ENCODE assay signal across 2 cellular contexts in the genomic region with DNA sequence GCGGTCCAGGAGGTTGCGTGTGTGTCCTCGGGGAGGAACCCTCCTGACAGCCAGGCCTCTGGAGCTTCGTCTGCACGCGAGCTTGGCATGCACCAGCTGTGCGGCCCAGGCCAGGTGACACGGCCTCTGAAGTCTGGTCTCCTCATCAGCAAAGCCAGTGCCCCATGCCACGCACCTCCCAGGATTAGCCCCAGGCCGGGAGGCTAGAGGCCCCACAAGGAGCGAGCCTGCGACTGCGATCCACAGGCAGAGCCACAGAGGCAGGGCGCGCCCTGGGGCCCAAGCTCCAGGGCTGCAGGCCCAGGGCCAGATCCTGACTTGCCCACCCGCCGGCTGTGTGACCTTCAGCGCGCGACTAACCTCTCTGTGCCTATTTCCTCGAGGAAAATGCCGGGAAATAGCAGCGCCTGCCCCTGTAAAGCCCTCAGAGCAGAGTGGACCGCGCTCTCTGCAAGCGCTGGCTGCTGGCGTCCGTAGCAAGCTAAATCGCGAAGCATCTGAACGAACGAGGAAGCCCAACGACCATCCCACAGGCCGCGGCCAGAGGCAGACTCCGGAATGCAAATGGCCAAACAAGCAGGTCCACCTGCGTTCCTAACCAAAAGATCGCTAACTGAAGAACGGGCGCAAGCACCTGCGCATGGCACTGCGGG.
A peak's percentile ranks its signal among the peaks of the same experiment; 100 is the strongest.
TF ChIP-seq lines count a peak whose summit lies in the region.

No MANE protein-coding gene starts in this region.

TF ChIP-seq in H1, 55 proteins besides CTCF, POLR2A, EP300 and RAD21 (continues in another document):
- TF ChIP-seq POU5F1 (IDR thresholded peaks at IDR 0.05; ENCODE audit: low read depth, low read length) (no peak), BRCA1 (IDR thresholded peaks at IDR 0.05; ENCODE audit: low read depth, low read length) (no peak), KDM1A (IDR thresholded peaks at IDR 0.05; ENCODE audit: borderline replicate concordance, low read length) (peak; percentile 98), YY1 (IDR thresholded peaks at IDR 0.05; ENCODE audit: low read depth, low read length) (no peak), TBP (IDR thresholded peaks at IDR 0.05; ENCODE audit: low read depth, low read length) (0 out of 2 replicates have a peak, but pooled peaks have one; percentile 18), SIN3A (conservative IDR thresholded peaks at IDR 0.05 in 1 of 2, IDR thresholded peaks at IDR 0.05 in 1 of 2; ENCODE audit: low read depth in 1 of 2, low read length in 2 of 2) (no peak), SRF (IDR thresholded peaks at IDR 0.05; ENCODE audit: low read depth, low read length) (no peak), TEAD4 (IDR thresholded peaks at IDR 0.05; ENCODE audit: low read depth, low read length) (no peak)
- TF ChIP-seq, protein P1, sequence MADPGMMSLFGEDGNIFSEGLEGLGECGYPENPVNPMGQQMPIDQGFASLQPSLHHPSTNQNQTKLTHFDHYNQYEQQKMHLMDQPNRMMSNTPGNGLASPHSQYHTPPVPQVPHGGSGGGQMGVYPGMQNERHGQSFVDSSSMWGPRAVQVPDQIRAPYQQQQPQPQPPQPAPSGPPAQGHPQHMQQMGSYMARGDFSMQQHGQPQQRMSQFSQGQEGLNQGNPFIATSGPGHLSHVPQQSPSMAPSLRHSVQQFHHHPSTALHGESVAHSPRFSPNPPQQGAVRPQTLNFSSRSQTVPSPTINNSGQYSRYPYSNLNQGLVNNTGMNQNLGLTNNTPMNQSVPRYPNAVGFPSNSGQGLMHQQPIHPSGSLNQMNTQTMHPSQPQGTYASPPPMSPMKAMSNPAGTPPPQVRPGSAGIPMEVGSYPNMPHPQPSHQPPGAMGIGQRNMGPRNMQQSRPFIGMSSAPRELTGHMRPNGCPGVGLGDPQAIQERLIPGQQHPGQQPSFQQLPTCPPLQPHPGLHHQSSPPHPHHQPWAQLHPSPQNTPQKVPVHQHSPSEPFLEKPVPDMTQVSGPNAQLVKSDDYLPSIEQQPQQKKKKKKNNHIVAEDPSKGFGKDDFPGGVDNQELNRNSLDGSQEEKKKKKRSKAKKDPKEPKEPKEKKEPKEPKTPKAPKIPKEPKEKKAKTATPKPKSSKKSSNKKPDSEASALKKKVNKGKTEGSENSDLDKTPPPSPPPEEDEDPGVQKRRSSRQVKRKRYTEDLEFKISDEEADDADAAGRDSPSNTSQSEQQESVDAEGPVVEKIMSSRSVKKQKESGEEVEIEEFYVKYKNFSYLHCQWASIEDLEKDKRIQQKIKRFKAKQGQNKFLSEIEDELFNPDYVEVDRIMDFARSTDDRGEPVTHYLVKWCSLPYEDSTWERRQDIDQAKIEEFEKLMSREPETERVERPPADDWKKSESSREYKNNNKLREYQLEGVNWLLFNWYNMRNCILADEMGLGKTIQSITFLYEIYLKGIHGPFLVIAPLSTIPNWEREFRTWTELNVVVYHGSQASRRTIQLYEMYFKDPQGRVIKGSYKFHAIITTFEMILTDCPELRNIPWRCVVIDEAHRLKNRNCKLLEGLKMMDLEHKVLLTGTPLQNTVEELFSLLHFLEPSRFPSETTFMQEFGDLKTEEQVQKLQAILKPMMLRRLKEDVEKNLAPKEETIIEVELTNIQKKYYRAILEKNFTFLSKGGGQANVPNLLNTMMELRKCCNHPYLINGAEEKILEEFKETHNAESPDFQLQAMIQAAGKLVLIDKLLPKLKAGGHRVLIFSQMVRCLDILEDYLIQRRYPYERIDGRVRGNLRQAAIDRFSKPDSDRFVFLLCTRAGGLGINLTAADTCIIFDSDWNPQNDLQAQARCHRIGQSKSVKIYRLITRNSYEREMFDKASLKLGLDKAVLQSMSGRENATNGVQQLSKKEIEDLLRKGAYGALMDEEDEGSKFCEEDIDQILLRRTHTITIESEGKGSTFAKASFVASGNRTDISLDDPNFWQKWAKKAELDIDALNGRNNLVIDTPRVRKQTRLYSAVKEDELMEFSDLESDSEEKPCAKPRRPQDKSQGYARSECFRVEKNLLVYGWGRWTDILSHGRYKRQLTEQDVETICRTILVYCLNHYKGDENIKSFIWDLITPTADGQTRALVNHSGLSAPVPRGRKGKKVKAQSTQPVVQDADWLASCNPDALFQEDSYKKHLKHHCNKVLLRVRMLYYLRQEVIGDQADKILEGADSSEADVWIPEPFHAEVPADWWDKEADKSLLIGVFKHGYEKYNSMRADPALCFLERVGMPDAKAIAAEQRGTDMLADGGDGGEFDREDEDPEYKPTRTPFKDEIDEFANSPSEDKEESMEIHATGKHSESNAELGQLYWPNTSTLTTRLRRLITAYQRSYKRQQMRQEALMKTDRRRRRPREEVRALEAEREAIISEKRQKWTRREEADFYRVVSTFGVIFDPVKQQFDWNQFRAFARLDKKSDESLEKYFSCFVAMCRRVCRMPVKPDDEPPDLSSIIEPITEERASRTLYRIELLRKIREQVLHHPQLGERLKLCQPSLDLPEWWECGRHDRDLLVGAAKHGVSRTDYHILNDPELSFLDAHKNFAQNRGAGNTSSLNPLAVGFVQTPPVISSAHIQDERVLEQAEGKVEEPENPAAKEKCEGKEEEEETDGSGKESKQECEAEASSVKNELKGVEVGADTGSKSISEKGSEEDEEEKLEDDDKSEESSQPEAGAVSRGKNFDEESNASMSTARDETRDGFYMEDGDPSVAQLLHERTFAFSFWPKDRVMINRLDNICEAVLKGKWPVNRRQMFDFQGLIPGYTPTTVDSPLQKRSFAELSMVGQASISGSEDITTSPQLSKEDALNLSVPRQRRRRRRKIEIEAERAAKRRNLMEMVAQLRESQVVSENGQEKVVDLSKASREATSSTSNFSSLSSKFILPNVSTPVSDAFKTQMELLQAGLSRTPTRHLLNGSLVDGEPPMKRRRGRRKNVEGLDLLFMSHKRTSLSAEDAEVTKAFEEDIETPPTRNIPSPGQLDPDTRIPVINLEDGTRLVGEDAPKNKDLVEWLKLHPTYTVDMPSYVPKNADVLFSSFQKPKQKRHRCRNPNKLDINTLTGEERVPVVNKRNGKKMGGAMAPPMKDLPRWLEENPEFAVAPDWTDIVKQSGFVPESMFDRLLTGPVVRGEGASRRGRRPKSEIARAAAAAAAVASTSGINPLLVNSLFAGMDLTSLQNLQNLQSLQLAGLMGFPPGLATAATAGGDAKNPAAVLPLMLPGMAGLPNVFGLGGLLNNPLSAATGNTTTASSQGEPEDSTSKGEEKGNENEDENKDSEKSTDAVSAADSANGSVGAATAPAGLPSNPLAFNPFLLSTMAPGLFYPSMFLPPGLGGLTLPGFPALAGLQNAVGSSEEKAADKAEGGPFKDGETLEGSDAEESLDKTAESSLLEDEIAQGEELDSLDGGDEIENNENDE (IDR thresholded peaks at IDR 0.05; ENCODE audit: insufficient replicate concordance, low read length): no peak
- TF ChIP-seq, protein P2, sequence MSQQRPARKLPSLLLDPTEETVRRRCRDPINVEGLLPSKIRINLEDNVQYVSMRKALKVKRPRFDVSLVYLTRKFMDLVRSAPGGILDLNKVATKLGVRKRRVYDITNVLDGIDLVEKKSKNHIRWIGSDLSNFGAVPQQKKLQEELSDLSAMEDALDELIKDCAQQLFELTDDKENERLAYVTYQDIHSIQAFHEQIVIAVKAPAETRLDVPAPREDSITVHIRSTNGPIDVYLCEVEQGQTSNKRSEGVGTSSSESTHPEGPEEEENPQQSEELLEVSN (IDR thresholded peaks at IDR 0.05): peak; percentile 14; the same call in 1 of the 2 replicates
- TF ChIP-seq, protein P3, sequence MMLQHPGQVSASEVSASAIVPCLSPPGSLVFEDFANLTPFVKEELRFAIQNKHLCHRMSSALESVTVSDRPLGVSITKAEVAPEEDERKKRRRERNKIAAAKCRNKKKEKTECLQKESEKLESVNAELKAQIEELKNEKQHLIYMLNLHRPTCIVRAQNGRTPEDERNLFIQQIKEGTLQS (IDR thresholded peaks at IDR 0.05; ENCODE audit: insufficient read depth, low read depth, low read length): no peak

TF ChIP-seq in neural cell, 6 proteins besides CTCF, POLR2A, EP300 and RAD21:
- TF ChIP-seq MXI1 (conservative IDR thresholded peaks at IDR 0.05; ENCODE audit: poor library complexity, severe bottlenecking): peak; percentile 69
- TF ChIP-seq TAF1 (IDR thresholded peaks at IDR 0.05; ENCODE audit: low read depth): no peak
- TF ChIP-seq EZH2 (IDR thresholded peaks at IDR 0.05; ENCODE audit: borderline replicate concordance, insufficient read depth, low read length, poor library complexity, severe bottlenecking): no peak
- TF ChIP-seq SMC3 (conservative IDR thresholded peaks at IDR 0.05; ENCODE audit: poor library complexity): peak; percentile 41
- TF ChIP-seq, protein P4, sequence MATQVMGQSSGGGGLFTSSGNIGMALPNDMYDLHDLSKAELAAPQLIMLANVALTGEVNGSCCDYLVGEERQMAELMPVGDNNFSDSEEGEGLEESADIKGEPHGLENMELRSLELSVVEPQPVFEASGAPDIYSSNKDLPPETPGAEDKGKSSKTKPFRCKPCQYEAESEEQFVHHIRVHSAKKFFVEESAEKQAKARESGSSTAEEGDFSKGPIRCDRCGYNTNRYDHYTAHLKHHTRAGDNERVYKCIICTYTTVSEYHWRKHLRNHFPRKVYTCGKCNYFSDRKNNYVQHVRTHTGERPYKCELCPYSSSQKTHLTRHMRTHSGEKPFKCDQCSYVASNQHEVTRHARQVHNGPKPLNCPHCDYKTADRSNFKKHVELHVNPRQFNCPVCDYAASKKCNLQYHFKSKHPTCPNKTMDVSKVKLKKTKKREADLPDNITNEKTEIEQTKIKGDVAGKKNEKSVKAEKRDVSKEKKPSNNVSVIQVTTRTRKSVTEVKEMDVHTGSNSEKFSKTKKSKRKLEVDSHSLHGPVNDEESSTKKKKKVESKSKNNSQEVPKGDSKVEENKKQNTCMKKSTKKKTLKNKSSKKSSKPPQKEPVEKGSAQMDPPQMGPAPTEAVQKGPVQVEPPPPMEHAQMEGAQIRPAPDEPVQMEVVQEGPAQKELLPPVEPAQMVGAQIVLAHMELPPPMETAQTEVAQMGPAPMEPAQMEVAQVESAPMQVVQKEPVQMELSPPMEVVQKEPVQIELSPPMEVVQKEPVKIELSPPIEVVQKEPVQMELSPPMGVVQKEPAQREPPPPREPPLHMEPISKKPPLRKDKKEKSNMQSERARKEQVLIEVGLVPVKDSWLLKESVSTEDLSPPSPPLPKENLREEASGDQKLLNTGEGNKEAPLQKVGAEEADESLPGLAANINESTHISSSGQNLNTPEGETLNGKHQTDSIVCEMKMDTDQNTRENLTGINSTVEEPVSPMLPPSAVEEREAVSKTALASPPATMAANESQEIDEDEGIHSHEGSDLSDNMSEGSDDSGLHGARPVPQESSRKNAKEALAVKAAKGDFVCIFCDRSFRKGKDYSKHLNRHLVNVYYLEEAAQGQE (IDR thresholded peaks at IDR 0.05; ENCODE audit: borderline replicate concordance): no peak
- no peak for TF ChIP-seq POLR2AphosphoS5 (IDR thresholded peaks at IDR 0.05)
